1 cellular context compared by ENCODE assay signal in the genomic region with DNA sequence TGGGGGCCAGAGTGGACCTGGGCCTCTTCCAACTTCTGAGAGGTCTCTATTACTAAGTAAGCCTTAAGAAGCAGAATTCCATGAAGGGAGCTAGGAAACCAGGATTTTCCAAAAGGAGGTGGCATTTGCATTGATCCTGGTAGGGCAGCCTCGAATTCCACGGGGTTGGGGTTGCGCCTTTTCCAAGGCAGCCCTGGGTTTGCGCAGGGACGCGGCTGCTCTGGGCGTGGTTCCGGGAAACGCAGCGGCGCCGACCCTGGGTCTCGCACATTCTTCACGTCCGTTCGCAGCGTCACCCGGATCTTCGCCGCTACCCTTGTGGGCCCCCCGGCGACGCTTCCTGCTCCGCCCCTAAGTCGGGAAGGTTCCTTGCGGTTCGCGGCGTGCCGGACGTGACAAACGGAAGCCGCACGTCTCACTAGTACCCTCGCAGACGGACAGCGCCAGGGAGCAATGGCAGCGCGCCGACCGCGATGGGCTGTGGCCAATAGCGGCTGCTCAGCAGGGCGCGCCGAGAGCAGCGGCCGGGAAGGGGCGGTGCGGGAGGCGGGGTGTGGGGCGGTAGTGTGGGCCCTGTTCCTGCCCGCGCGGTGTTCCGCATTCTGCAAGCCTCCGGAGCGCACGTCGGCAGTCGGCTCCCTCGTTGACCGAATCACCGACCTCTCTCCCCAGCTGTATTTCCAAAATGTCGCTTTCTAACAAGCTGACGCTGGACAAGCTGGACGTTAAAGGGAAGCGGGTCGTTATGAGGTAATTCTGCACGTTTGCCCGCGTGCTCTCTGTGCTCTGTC.
TF ChIP-seq lines count a peak whose summit lies in the region.

A gene (plus strand): TSS at position 593 of the 791 bp plus-strand sequence. CDS start 93 bp downstream, at position 686.

TF ChIP-seq in K562, 482 proteins besides CTCF, POLR2A, EP300 and RAD21 (continued from another document and continues in another):
- TF ChIP-seq, protein P1, sequence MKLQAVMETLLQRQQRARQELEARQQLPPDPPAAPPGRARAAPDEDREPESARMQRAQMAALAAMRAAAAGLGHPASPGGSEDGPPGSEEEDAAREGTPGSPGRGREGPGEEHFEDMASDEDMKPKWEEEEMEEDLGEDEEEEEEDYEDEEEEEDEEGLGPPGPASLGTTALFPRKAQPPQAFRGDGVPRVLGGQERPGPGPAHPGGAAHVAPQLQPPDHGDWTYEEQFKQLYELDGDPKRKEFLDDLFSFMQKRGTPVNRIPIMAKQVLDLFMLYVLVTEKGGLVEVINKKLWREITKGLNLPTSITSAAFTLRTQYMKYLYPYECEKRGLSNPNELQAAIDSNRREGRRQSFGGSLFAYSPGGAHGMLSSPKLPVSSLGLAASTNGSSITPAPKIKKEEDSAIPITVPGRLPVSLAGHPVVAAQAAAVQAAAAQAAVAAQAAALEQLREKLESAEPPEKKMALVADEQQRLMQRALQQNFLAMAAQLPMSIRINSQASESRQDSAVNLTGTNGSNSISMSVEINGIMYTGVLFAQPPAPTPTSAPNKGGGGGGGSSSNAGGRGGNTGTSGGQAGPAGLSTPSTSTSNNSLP (IDR thresholded peaks at IDR 0.05; ENCODE audit: borderline replicate concordance, low read depth, low read length) = no peak
- TF ChIP-seq RFX5 (IDR thresholded peaks at IDR 0.05; ENCODE audit: low read depth, low read length) (no peak), GTF2A2 (tag; IDR thresholded peaks at IDR 0.05) (no peak), ZNF124 (CRISPR knock-in tag; IDR thresholded peaks at IDR 0.05) (no peak), ZNF79 (CRISPR knock-in tag; IDR thresholded peaks at IDR 0.05; ENCODE audit: low read depth) (no peak), ZNF184 (CRISPR knock-in tag; IDR thresholded peaks at IDR 0.05) (no peak), CEBPG (CRISPR knock-in tag; IDR thresholded peaks at IDR 0.05) (no peak), CEBPG (tag; conservative IDR thresholded peaks at IDR 0.05 in 1 of 2, IDR thresholded peaks at IDR 0.05 in 1 of 2) (no peak), SMAD2 (IDR thresholded peaks at IDR 0.05; ENCODE audit: low read depth, low read length) (no peak), PHF8 (IDR thresholded peaks at IDR 0.05; ENCODE audit: borderline replicate concordance, low read length) (peak; percentile 79), HDAC2 (IDR thresholded peaks at IDR 0.05) (no peak), RB1 (IDR thresholded peaks at IDR 0.05; ENCODE audit: low read depth) (peak; percentile 57; the same call in 1 of the 2 replicates), HNRNPH1 (optimal IDR thresholded peaks at IDR 0.05; ENCODE audit: low read depth, low read length) (no peak), MYC (IDR thresholded peaks at IDR 0.05; ENCODE audit: low read depth, low read length) (no peak), MYC (CRISPR knock-in tag; IDR thresholded peaks at IDR 0.05; ENCODE audit: borderline replicate concordance, low read depth) (no peak), DIDO1 (tag; IDR thresholded peaks at IDR 0.05; ENCODE audit: low read depth) (no peak), TSC22D4 (tag; IDR thresholded peaks at IDR 0.05) (no peak), MIER1 (IDR thresholded peaks at IDR 0.05; ENCODE audit: low read depth) (no peak), ETV1 (tag; conservative IDR thresholded peaks at IDR 0.05; ENCODE audit: low read depth) (peak; percentile 92), ZNF431 (CRISPR knock-in tag; IDR thresholded peaks at IDR 0.05) (no peak), HDGF (IDR thresholded peaks at IDR 0.05) (no peak), MAFG (tag; conservative IDR thresholded peaks at IDR 0.05) (no peak), PHTF2 (CRISPR knock-in tag; IDR thresholded peaks at IDR 0.05) (no peak), SREBF2 (CRISPR knock-in tag; IDR thresholded peaks at IDR 0.05) (no peak), FOS (IDR thresholded peaks at IDR 0.05; ENCODE audit: extremely low read depth, insufficient read length) (peak; percentile 82), ZKSCAN8 (CRISPR knock-in tag; IDR thresholded peaks at IDR 0.05) (no peak), HNRNPUL1 (IDR thresholded peaks at IDR 0.05; ENCODE audit: low read length) (no peak), YBX1 (IDR thresholded peaks at IDR 0.05) (no peak), BDP1 (IDR thresholded peaks at IDR 0.05; ENCODE audit: insufficient read depth, insufficient read length) (no peak), POLR3A (IDR thresholded peaks at IDR 0.05; ENCODE audit: borderline replicate concordance, extremely low read depth, insufficient read depth, insufficient read length) (no peak), SMARCA5 (IDR thresholded peaks at IDR 0.05) (no peak), HNRNPK (IDR thresholded peaks at IDR 0.05; ENCODE audit: low read depth, low read length, poor library complexity, severe bottlenecking) (no peak), PML (IDR thresholded peaks at IDR 0.05; ENCODE audit: low read length) (peak; percentile 45; the same call in 1 of the 2 replicates), MEF2A (IDR thresholded peaks at IDR 0.05; ENCODE audit: control insufficient read depth, low read depth, low read length) (no peak)
- TF ChIP-seq, protein P2, sequence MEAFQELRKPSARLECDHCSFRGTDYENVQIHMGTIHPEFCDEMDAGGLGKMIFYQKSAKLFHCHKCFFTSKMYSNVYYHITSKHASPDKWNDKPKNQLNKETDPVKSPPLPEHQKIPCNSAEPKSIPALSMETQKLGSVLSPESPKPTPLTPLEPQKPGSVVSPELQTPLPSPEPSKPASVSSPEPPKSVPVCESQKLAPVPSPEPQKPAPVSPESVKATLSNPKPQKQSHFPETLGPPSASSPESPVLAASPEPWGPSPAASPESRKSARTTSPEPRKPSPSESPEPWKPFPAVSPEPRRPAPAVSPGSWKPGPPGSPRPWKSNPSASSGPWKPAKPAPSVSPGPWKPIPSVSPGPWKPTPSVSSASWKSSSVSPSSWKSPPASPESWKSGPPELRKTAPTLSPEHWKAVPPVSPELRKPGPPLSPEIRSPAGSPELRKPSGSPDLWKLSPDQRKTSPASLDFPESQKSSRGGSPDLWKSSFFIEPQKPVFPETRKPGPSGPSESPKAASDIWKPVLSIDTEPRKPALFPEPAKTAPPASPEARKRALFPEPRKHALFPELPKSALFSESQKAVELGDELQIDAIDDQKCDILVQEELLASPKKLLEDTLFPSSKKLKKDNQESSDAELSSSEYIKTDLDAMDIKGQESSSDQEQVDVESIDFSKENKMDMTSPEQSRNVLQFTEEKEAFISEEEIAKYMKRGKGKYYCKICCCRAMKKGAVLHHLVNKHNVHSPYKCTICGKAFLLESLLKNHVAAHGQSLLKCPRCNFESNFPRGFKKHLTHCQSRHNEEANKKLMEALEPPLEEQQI (IDR thresholded peaks at IDR 0.05) = no peak
- TF ChIP-seq, protein P3, sequence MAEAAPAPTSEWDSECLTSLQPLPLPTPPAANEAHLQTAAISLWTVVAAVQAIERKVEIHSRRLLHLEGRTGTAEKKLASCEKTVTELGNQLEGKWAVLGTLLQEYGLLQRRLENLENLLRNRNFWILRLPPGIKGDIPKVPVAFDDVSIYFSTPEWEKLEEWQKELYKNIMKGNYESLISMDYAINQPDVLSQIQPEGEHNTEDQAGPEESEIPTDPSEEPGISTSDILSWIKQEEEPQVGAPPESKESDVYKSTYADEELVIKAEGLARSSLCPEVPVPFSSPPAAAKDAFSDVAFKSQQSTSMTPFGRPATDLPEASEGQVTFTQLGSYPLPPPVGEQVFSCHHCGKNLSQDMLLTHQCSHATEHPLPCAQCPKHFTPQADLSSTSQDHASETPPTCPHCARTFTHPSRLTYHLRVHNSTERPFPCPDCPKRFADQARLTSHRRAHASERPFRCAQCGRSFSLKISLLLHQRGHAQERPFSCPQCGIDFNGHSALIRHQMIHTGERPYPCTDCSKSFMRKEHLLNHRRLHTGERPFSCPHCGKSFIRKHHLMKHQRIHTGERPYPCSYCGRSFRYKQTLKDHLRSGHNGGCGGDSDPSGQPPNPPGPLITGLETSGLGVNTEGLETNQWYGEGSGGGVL (CRISPR knock-in tag; IDR thresholded peaks at IDR 0.05) = no peak
- TF ChIP-seq, protein P4, sequence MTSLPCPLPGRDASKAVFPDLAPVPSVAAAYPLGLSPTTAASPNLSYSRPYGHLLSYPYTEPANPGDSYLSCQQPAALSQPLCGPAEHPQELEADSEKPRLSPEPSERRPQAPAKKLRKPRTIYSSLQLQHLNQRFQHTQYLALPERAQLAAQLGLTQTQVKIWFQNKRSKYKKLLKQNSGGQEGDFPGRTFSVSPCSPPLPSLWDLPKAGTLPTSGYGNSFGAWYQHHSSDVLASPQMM (CRISPR knock-in tag; IDR thresholded peaks at IDR 0.05) = no peak
- TF ChIP-seq, protein P5, sequence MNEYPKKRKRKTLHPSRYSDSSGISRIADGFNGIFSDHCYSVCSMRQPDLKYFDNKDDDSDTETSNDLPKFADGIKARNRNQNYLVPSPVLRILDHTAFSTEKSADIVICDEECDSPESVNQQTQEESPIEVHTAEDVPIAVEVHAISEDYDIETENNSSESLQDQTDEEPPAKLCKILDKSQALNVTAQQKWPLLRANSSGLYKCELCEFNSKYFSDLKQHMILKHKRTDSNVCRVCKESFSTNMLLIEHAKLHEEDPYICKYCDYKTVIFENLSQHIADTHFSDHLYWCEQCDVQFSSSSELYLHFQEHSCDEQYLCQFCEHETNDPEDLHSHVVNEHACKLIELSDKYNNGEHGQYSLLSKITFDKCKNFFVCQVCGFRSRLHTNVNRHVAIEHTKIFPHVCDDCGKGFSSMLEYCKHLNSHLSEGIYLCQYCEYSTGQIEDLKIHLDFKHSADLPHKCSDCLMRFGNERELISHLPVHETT (CRISPR knock-in tag; conservative IDR thresholded peaks at IDR 0.05 in 1 of 2, IDR thresholded peaks at IDR 0.05 in 1 of 2) = peak in 1 of 2 experiments; percentile 67; a peak in 2 of 4 replicates
- TF ChIP-seq, protein P6, sequence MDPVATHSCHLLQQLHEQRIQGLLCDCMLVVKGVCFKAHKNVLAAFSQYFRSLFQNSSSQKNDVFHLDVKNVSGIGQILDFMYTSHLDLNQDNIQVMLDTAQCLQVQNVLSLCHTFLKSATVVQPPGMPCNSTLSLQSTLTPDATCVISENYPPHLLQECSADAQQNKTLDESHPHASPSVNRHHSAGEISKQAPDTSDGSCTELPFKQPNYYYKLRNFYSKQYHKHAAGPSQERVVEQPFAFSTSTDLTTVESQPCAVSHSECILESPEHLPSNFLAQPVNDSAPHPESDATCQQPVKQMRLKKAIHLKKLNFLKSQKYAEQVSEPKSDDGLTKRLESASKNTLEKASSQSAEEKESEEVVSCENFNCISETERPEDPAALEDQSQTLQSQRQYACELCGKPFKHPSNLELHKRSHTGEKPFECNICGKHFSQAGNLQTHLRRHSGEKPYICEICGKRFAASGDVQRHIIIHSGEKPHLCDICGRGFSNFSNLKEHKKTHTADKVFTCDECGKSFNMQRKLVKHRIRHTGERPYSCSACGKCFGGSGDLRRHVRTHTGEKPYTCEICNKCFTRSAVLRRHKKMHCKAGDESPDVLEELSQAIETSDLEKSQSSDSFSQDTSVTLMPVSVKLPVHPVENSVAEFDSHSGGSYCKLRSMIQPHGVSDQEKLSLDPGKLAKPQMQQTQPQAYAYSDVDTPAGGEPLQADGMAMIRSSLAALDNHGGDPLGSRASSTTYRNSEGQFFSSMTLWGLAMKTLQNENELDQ (CRISPR knock-in tag; IDR thresholded peaks at IDR 0.05; ENCODE audit: borderline replicate concordance) = no peak
- TF ChIP-seq, protein P7, sequence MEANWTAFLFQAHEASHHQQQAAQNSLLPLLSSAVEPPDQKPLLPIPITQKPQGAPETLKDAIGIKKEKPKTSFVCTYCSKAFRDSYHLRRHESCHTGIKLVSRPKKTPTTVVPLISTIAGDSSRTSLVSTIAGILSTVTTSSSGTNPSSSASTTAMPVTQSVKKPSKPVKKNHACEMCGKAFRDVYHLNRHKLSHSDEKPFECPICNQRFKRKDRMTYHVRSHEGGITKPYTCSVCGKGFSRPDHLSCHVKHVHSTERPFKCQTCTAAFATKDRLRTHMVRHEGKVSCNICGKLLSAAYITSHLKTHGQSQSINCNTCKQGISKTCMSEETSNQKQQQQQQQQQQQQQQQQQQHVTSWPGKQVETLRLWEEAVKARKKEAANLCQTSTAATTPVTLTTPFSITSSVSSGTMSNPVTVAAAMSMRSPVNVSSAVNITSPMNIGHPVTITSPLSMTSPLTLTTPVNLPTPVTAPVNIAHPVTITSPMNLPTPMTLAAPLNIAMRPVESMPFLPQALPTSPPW (CRISPR knock-in tag; IDR thresholded peaks at IDR 0.05) = peak; percentile 74
- TF ChIP-seq, protein P8, sequence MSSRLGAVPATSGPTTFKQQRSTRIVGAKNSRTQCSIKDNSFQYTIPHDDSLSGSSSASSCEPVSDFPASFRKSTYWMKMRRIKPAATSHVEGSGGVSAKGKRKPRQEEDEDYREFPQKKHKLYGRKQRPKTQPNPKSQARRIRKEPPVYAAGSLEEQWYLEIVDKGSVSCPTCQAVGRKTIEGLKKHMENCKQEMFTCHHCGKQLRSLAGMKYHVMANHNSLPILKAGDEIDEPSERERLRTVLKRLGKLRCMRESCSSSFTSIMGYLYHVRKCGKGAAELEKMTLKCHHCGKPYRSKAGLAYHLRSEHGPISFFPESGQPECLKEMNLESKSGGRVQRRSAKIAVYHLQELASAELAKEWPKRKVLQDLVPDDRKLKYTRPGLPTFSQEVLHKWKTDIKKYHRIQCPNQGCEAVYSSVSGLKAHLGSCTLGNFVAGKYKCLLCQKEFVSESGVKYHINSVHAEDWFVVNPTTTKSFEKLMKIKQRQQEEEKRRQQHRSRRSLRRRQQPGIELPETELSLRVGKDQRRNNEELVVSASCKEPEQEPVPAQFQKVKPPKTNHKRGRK (tag; IDR thresholded peaks at IDR 0.05) = no peak
- TF ChIP-seq, protein P9, sequence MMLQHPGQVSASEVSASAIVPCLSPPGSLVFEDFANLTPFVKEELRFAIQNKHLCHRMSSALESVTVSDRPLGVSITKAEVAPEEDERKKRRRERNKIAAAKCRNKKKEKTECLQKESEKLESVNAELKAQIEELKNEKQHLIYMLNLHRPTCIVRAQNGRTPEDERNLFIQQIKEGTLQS (IDR thresholded peaks at IDR 0.05) = no peak
- TF ChIP-seq, protein P9 (CRISPR knock-in tag; conservative IDR thresholded peaks at IDR 0.05) = no peak
